17 cellular contexts compared by ENCODE assay signal in genomic region chr7:128826916-128827247, GRCh38. TPM values are rescaled to one million over a fixed set of nuclear protein-coding genes. Genes with fewer than 3 reads are reported as not detected.
DNase-seq lines count a peak whose midpoint lies in the region; ATAC-seq, FAIRE-seq and TF ChIP-seq lines count a peak whose summit lies in the region.
"Had no signal": no experiment of that assay in that cellular context is flagged by ENCODE, and none has a peak within 500 bp of the region (broad histone marks: within the 10 kb centered on the region; RNA-seq: fewer than 3 reads in every experiment).

No MANE protein-coding gene starts in this region.

- H3K4me3 ChIP-seq in right atrium auricular region (no peak overlapping the region), endothelial cell of umbilical vein (replicated peaks in 1 of 3; ENCODE audit: insufficient read depth in 1 of 3, low read depth in 1 of 3, low read length in 3 of 3) (no peak overlapping the region), trophoblast cell (ENCODE audit: low read depth, low read length) (no peak overlapping the region)

- H4K20me1 ChIP-seq in endothelial cell of umbilical vein (replicated peaks; ENCODE audit: control insufficient read depth, extremely low read depth, insufficient read depth, low read length): no peaks in the 10 kb centered on the region

- no peak overlapping the region for H4K8ac ChIP-seq in trophoblast cell (ENCODE audit: low read depth, low read length)

- H3K4ac ChIP-seq in trophoblast cell (ENCODE audit: low read depth, low read length): no peak overlapping the region

- no CpG with 5 or more reads among the region's 1 CpG for WGBS in trophoblast cell (ENCODE audit: extremely low coverage, insufficient coverage, insufficient read length)

- BruUV-seq in endothelial cell of umbilical vein (replicated peaks; lab: Mats Ljungman, UMichigan) (no TSS peak), Calu3 (replicated peaks; lab: Mats Ljungman, UMichigan) (no TSS peak)

- no peaks in the 10 kb centered on the region for H3K9me3 Mint-ChIP-seq in Calu3 (ENCODE audit: low read depth, unreplicated experiment)

- no peak overlapping the region for H3K23ac ChIP-seq in trophoblast cell (ENCODE audit: low read length)

- ATAC-seq in Right ventricle myocardium inferior (no peak), HG03045 (IDR thresholded peaks at IDR 0.05; ENCODE audit: unreplicated experiment) (no peak)
- ATAC-seq: left lobe of liver had no signal

- no peak overlapping the region for H3K9ac ChIP-seq in endothelial cell of umbilical vein (replicated peaks; ENCODE audit: extremely low read depth, insufficient read depth, low read length)
- H3K9ac ChIP-seq in trophoblast cell (ENCODE audit: low read length): no peak overlapping the region

- H3K9me3 ChIP-seq in right atrium auricular region: no peaks in the 10 kb centered on the region
- no peaks in the 10 kb centered on the region for H3K9me3 ChIP-seq in endothelial cell of umbilical vein (replicated peaks; ENCODE audit: control insufficient read depth, insufficient read depth, low read length)
- peaks cover 3% of the 10 kb centered on the region for H3K9me3 ChIP-seq in trophoblast cell (ENCODE audit: insufficient read depth, low read depth, low read length)

- dilution Hi-C loops in endothelial cell of umbilical vein (cut with MboI; ENCODE audit: extremely low pct_ligation_motif_present, low sequenced_read_pairs): no loop called here

- TF ChIP-seq POLR2A in endothelial cell of umbilical vein (IDR thresholded peaks at IDR 0.05; ENCODE audit: low read depth, low read length): no peak

- peaks cover 36% of the 10 kb centered on the region for H3K79me1 ChIP-seq in trophoblast cell (ENCODE audit: low read length)

- intact Hi-C loops in Right ventricle myocardium inferior (cut with DNase I) (no loop called here), endothelial cell of umbilical vein (cut with micrococcal nuclease) (loop anchor here (5.0 kb wide), 1 partner anchor 1315 kb away; no protein-coding TSS in a partner anchor), Calu3 (cut with micrococcal nuclease; ENCODE audit: unreplicated experiment) (no loop called here)

- H3K79me2 ChIP-seq in endothelial cell of umbilical vein (ENCODE audit: control insufficient read depth, insufficient read depth, low read length): peaks cover 15% of the 10 kb centered on the region
- peaks cover 10% of the 10 kb centered on the region for H3K79me2 ChIP-seq in trophoblast cell (ENCODE audit: control insufficient read depth, insufficient read depth, low read length, poor library complexity)

- H2BK120ac ChIP-seq in trophoblast cell (ENCODE audit: insufficient read depth, low read length, poor library complexity): no peak overlapping the region

- no peak overlapping the region for H4K12ac ChIP-seq in trophoblast cell (ENCODE audit: low read depth, low read length)

- H3K27me3 Mint-ChIP-seq in Calu3 (ENCODE audit: unreplicated experiment): peaks cover 28% of the 10 kb centered on the region

- H3K14ac ChIP-seq in trophoblast cell (ENCODE audit: low read length): no peak overlapping the region

- no peak overlapping the region for H3K18ac ChIP-seq in trophoblast cell (ENCODE audit: low read length)

- H2BK12ac ChIP-seq in trophoblast cell (ENCODE audit: low read length): peak overlapping the region; percentile 56

- peaks cover 4% of the 10 kb centered on the region for H3K36me3 Mint-ChIP-seq in Calu3 (ENCODE audit: insufficient read depth, unreplicated experiment)

- no peak overlapping the region for H2AK5ac ChIP-seq in trophoblast cell (ENCODE audit: low read length)

- peaks cover 0 to 42% of the 10 kb centered on the region in 2 donors for H3K4me1 ChIP-seq in right atrium auricular region
- peaks cover 24% of the 10 kb centered on the region for H3K4me1 ChIP-seq in endothelial cell of umbilical vein (ENCODE audit: control insufficient read depth, extremely low read depth, insufficient read depth, low read length)
- peaks cover 27 to 30% of the 10 kb centered on the region in 2 experiments for H3K4me1 ChIP-seq in trophoblast cell (ENCODE audit: control insufficient read depth in 1 of 2, insufficient read depth in 2 of 2, low read length in 2 of 2)

- H3K4me3 Mint-ChIP-seq in Calu3 (ENCODE audit: low read depth, unreplicated experiment): no peak overlapping the region

- H3K4me2 ChIP-seq in endothelial cell of umbilical vein (ENCODE audit: insufficient read depth, low read length) (no peak overlapping the region), trophoblast cell (ENCODE audit: low read length) (no peak overlapping the region)

- no peak overlapping the region for H3K27ac Mint-ChIP-seq in Calu3 (ENCODE audit: unreplicated experiment)

- peaks cover 32% of the 10 kb centered on the region for H3K4me1 Mint-ChIP-seq in Calu3 (ENCODE audit: low read depth, unreplicated experiment)

- peak overlapping the region; percentile 93 to 99 for H3K27ac ChIP-seq in right atrium auricular region
- no peak overlapping the region for H3K27ac ChIP-seq in endothelial cell of umbilical vein (ENCODE audit: insufficient read depth, low read depth, low read length)
- peak overlapping the region; percentile 60 for H3K27ac ChIP-seq in trophoblast cell (ENCODE audit: low read depth, low read length)
- H3K27ac ChIP-seq: RWPE1 had no signal

- no peaks in the 10 kb centered on the region for H3K27me3 ChIP-seq in right atrium auricular region
- peaks cover 1 to 4% of the 10 kb centered on the region in 2 experiments for H3K27me3 ChIP-seq in endothelial cell of umbilical vein (ENCODE audit: control insufficient read depth in 2 of 2, insufficient read depth in 2 of 2, low read length in 2 of 2)
- no peaks in the 10 kb centered on the region for H3K27me3 ChIP-seq in trophoblast cell (ENCODE audit: insufficient read depth, low read length)

- H3K36me3 ChIP-seq in right atrium auricular region (no peaks in the 10 kb centered on the region), endothelial cell of umbilical vein (ENCODE audit: control insufficient read depth in 2 of 2, extremely low read depth in 1 of 2, insufficient read depth in 2 of 2, low read length in 2 of 2) (no peaks in the 10 kb centered on the region), trophoblast cell (ENCODE audit: control insufficient read depth in 1 of 2, insufficient read depth in 2 of 2, low read length in 2 of 2) (no peaks in the 10 kb centered on the region)

- DNase-seq in right atrium auricular region (ENCODE audit: low spot score) (no peak), Right ventricle myocardium inferior (ENCODE audit: missing footprints) (no peak), endothelial cell of umbilical vein (ENCODE audit: low read depth, low spot score) (no peak), trophoblast cell (peak in 1 of 2 donors; percentile 34), Calu3 (no peak), ureter (ENCODE audit: low spot score) (no peak), GM19239 (ENCODE audit: insufficient read length, low spot score) (no peak)
- DNase-seq: activated gamma-delta T cell treated with Interleukin-2 at 50 U/mL for 16 hours; NCI-H1694 treated with DMSO at 0.1 percent for 48 hours; NK-92 treated with Interleukin-12 subunit alpha and Interleukin-12 subunit beta, amount 100 ng/mL, for 24 hours; stimulated activated CD4-positive, alpha-beta T cell treated with anti-CD3 and anti-CD28 coated beads, Interleukin-12 subunit alpha, Interleukin-12 subunit beta, amount 100 ng/mL, for 4 hours had no signal

- H2BK5ac ChIP-seq in trophoblast cell (ENCODE audit: low read depth, low read length, poor library complexity): no peak overlapping the region

- H2AFZ ChIP-seq in endothelial cell of umbilical vein (ENCODE audit: low read depth, low read length): no peak overlapping the region
- H2AFZ ChIP-seq in trophoblast cell (ENCODE audit: insufficient read depth, low read length, poor library complexity): no peak overlapping the region

- FAIRE-seq in endothelial cell of umbilical vein (lab: Jason Lieb, UNC): peak; percentile 8
- FAIRE-seq in GM19239 (lab: Jason Lieb, UNC): no peak
- FAIRE-seq: GM12892 had no signal

- CTCF ChIA-PET in endothelial cell of umbilical vein (lab: Charles Lee) (interaction anchor here (3.0 kb wide), 1 partner anchor 15 kb away, joined by 12 read pairs; no protein-coding TSS in a partner anchor), Calu3 (lab: Charles Lee) (interaction anchor here (1.2 kb wide), 1 partner anchor 15 kb away, joined by 3 read pairs; no protein-coding TSS in a partner anchor)

- POLR2A ChIA-PET in endothelial cell of umbilical vein (lab: Charles Lee): no interaction called here

- H3K9me1 ChIP-seq in endothelial cell of umbilical vein (replicated peaks; ENCODE audit: control insufficient read depth, extremely low read depth, insufficient read depth, low read length): no peaks in the 10 kb centered on the region

- H4K91ac ChIP-seq in trophoblast cell (ENCODE audit: low read depth, low read length): peak overlapping the region; percentile 36

- TF ChIP-seq CTCF in right atrium auricular region (IDR thresholded peaks at IDR 0.05) (no peak), endothelial cell of umbilical vein (IDR thresholded peaks at IDR 0.05; ENCODE audit: extremely low read depth in 1 of 2, insufficient read depth in 1 of 2, low read depth in 1 of 2, low read length in 2 of 2) (no peak), Calu3 (IDR thresholded peaks at IDR 0.05; ENCODE audit: unreplicated experiment) (no peak)

RNA-seq across cellular contexts. Expression of gene FLNC, which starts 3.3 kb away (rescaled TPM):
- total RNA-seq in right atrium auricular region: 100 to 1,000 TPM; 215 to 646 TPM
- 905 TPM for total RNA-seq in Right ventricle myocardium inferior
- total RNA-seq in endothelial cell of umbilical vein: 81.8 and 81.9 TPM in 2 replicates
- polyA plus RNA-seq in endothelial cell of umbilical vein: 19.5 and 20.1 TPM in 2 replicates
- 19.9 and 23.3 TPM in 2 replicates for polyA plus RNA-seq in endothelial cell of umbilical vein (2011; cell fraction: cytosol; rRNA removed)
- polyA plus RNA-seq in endothelial cell of umbilical vein (2011; cell fraction: nucleus; rRNA removed): 46.6 and 51.6 TPM in 2 replicates
- polyA plus RNA-seq in endothelial cell of umbilical vein (2012): 66.9 and 79.9 TPM in 2 replicates
- polyA minus RNA-seq in endothelial cell of umbilical vein: 59.3 and 75.4 TPM in 2 replicates
- not detected for polyA minus RNA-seq in endothelial cell of umbilical vein (2011; cell fraction: cytosol; rRNA and poly(A)+ RNA removed)
- polyA minus RNA-seq in endothelial cell of umbilical vein (2011; cell fraction: nucleus; rRNA and poly(A)+ RNA removed): 36.5 and 56.7 TPM in 2 replicates
- 81.4 and 85.6 TPM in 2 replicates for polyA plus RNA-seq in trophoblast cell (2013)
- 0.42 and 0.98 TPM in 2 replicates for total RNA-seq in Calu3 (2022)
- 84.1 TPM for total RNA-seq in ureter

RNA-seq across cellular contexts. Expression of gene CCDC136, which starts 35.1 kb away (rescaled TPM):
- 1 to 10 TPM; 2.6 to 8.5 TPM for total RNA-seq in right atrium auricular region
- 6.3 TPM for total RNA-seq in Right ventricle myocardium inferior
- total RNA-seq in endothelial cell of umbilical vein: 3.2 and 3.3 TPM in 2 replicates
- 1.1 and 1.8 TPM in 2 replicates for polyA plus RNA-seq in endothelial cell of umbilical vein
- 1.6 and 2.0 TPM in 2 replicates for polyA plus RNA-seq in endothelial cell of umbilical vein (2011; cell fraction: cytosol; rRNA removed)
- 15.2 and 15.8 TPM in 2 replicates for polyA plus RNA-seq in endothelial cell of umbilical vein (2011; cell fraction: nucleus; rRNA removed)
- 3.0 and 4.3 TPM in 2 replicates for polyA plus RNA-seq in endothelial cell of umbilical vein (2012)
- 3.4 and 6.3 TPM in 2 replicates for polyA minus RNA-seq in endothelial cell of umbilical vein
- not detected for polyA minus RNA-seq in endothelial cell of umbilical vein (2011; cell fraction: cytosol; rRNA and poly(A)+ RNA removed)
- polyA minus RNA-seq in endothelial cell of umbilical vein (2011; cell fraction: nucleus; rRNA and poly(A)+ RNA removed): 3.4 and 7.5 TPM in 2 replicates
- 3.2 and 3.6 TPM in 2 replicates for polyA plus RNA-seq in trophoblast cell (2013)
- total RNA-seq in Calu3 (2022): 2.2 and 5.9 TPM in 2 replicates
- 12.5 TPM for total RNA-seq in ureter

RNA-seq across cellular contexts. Expression of gene ATP6V1F, which starts 35.8 kb away (rescaled TPM):
- total RNA-seq in right atrium auricular region (100 to 1,000 TPM; 121 TPM), Right ventricle myocardium inferior (128 TPM), endothelial cell of umbilical vein (141 and 156 TPM in 2 replicates), Calu3 (2022) (104 and 123 TPM in 2 replicates), ureter (133 TPM)
- 360 and 501 TPM in 2 replicates for polyA plus RNA-seq in endothelial cell of umbilical vein
- 321 and 337 TPM in 2 replicates for polyA plus RNA-seq in endothelial cell of umbilical vein (2011; cell fraction: cytosol; rRNA removed)
- 73.5 and 88.9 TPM in 2 replicates for polyA plus RNA-seq in endothelial cell of umbilical vein (2011; cell fraction: nucleus; rRNA removed)
- polyA plus RNA-seq in endothelial cell of umbilical vein (2012): 282 and 303 TPM in 2 replicates
- polyA minus RNA-seq in endothelial cell of umbilical vein: 61.5 and 62.5 TPM in 2 replicates
- 34.7 TPM for polyA minus RNA-seq in endothelial cell of umbilical vein (2011; cell fraction: cytosol; rRNA and poly(A)+ RNA removed)
- polyA minus RNA-seq in endothelial cell of umbilical vein (2011; cell fraction: nucleus; rRNA and poly(A)+ RNA removed): 9.6 and 17.0 TPM in 2 replicates
- polyA plus RNA-seq in trophoblast cell (2013): 282 and 295 TPM in 2 replicates

RNA-seq across cellular contexts. Expression of gene OPN1SW, which starts 51.3 kb away (rescaled TPM):
- total RNA-seq in right atrium auricular region (not detected), Right ventricle myocardium inferior (not detected), endothelial cell of umbilical vein (not detected in 2 replicates), Calu3 (2022) (not detected in 2 replicates), ureter (not detected)
- polyA plus RNA-seq in endothelial cell of umbilical vein: not detected in 2 replicates
- not detected in 2 replicates for polyA plus RNA-seq in endothelial cell of umbilical vein (2011; cell fraction: cytosol; rRNA removed)
- polyA plus RNA-seq in endothelial cell of umbilical vein (2011; cell fraction: nucleus; rRNA removed): not detected in 2 replicates
- not detected in 2 replicates for polyA plus RNA-seq in endothelial cell of umbilical vein (2012)
- not detected in 2 replicates for polyA minus RNA-seq in endothelial cell of umbilical vein
- not detected for polyA minus RNA-seq in endothelial cell of umbilical vein (2011; cell fraction: cytosol; rRNA and poly(A)+ RNA removed)
- polyA minus RNA-seq in endothelial cell of umbilical vein (2011; cell fraction: nucleus; rRNA and poly(A)+ RNA removed): not detected in 2 replicates
- not detected in 2 replicates for polyA plus RNA-seq in trophoblast cell (2013)
- total RNA-seq: fibroblast of villous mesenchyme, left lobe of liver, temporal lobe had no signal

Comparison
In these comparisons a context has a peak if more than half of its experiments do, and no peak if none do; other contexts are left out.
1. RNA of gene FLNC, which starts 3.3 kb away (total RNA-seq): 905 TPM in Right ventricle myocardium inferior (single experiment), 215 to 646 TPM in right atrium auricular region, 84.1 TPM in ureter (single experiment) and 81.8 to 81.9 TPM in endothelial cell of umbilical vein; 0.42 to 0.98 TPM in Calu3; every median in the first group is over 10 times any median in the second.